In genomic region chr3:47324278-47324865, GRCh38 we compare ENCODE assay signal across 8 cellular contexts. TPM values are rescaled to one million over a fixed set of nuclear protein-coding genes. Genes with fewer than 3 reads are reported as not detected.
DNase-seq lines count a peak whose midpoint lies in the region; ATAC-seq and TF ChIP-seq lines count a peak whose summit lies in the region.

No MANE protein-coding gene starts in this region.

- no peak overlapping the region for H3K4me3 ChIP-seq in MG63
- H3K4me3 ChIP-seq in gastrocnemius medialis: no peak overlapping the region

- TF ChIP-seq CTCF in gastrocnemius medialis (IDR thresholded peaks at IDR 0.05 in 4 of 5, conservative IDR thresholded peaks at IDR 0.05 in 1 of 5): peak; percentile 36 to 77 (median 64)

- H3K27ac ChIP-seq in gastrocnemius medialis: no peak overlapping the region

- peak; percentile 28 for DNase-seq in GF-D8 (lab: John Stamatoyannopoulos, UW)
- peak; percentile 4 for DNase-seq in MG63
- DNase-seq in T-helper 1 cell: peak in 4 of 5 donors; percentile 15 to 42 (median 23)
- peak; percentile 88 for DNase-seq in astrocyte of the hippocampus (ENCODE audit: low read depth, low spot score)
- DNase-seq in hippocampal formation (lab: John Stamatoyannopoulos, UW): peak; percentile 25 to 78
- peak; percentile 16 to 42 for DNase-seq in gastrocnemius medialis

- H3K27me3 ChIP-seq in MG63 (no peaks in the 10 kb centered on the region), gastrocnemius medialis (no peaks in the 10 kb centered on the region)

- H3K9me3 ChIP-seq in MG63 (no peaks in the 10 kb centered on the region), gastrocnemius medialis (no peaks in the 10 kb centered on the region)

- no peaks in the 10 kb centered on the region for H3K4me1 ChIP-seq in gastrocnemius medialis

- intact Hi-C loops in gastrocnemius medialis (cut with DNase I; ENCODE audit: low total_unique reads): loop anchor here (1.0 to 10.0 kb wide), 4 partner anchors 74 to 622 kb away; partner anchors contain the start of genes SETD2 and TMIE

- peak; percentile 94 to 99 for ATAC-seq in gastrocnemius medialis
- no peak for ATAC-seq in GM21526 (IDR thresholded peaks at IDR 0.05; ENCODE audit: low FRiP score, unreplicated experiment)
- ATAC-seq in HG03039 (IDR thresholded peaks at IDR 0.05; ENCODE audit: unreplicated experiment): no peak

- in situ Hi-C loops in gastrocnemius medialis (cut with MboI; ENCODE audit: low sequenced_read_pairs in 4 of 4): loop anchor here (10.0 to 25.0 kb wide), 3 partner anchors 70 to 612 kb away; partner anchors contain the start of genes PRSS50 (in 2 of the 4) and TMIE (in 2 of the 4)

- no peak for TF ChIP-seq POLR2A in gastrocnemius medialis (IDR thresholded peaks at IDR 0.05)

- H3K36me3 ChIP-seq in MG63 (peaks cover 5% of the 10 kb centered on the region), gastrocnemius medialis (peaks cover 0 to 54% of the 10 kb centered on the region in 2 donors)

RNA-seq across cellular contexts. Expression of gene KLHL18, which starts 41.6 kb away (rescaled TPM):
- total RNA-seq in MG63 (2014; rRNA removed; shearing (Covaris generic); ENCODE audit: low replicate concordance): 21.0 and 30.4 TPM in 2 replicates
- 10 to 100 TPM; 19.0 to 26.3 (median 22.4) TPM for total RNA-seq in gastrocnemius medialis

RNA-seq across cellular contexts. Expression of gene KIF9, which starts 41.8 kb away (rescaled TPM):
- total RNA-seq in MG63 (2014; rRNA removed; shearing (Covaris generic); ENCODE audit: low replicate concordance): 0.53 and 0.74 TPM in 2 replicates
- 10 to 100 TPM in 1 of 4 donors, 1 to 10 TPM in 3; 2.9 to 10.8 (median 8.0) TPM for total RNA-seq in gastrocnemius medialis

RNA-seq across cellular contexts. Expression of gene PTPN23, which starts 56.4 kb away (rescaled TPM):
- total RNA-seq in MG63 (2014; rRNA removed; shearing (Covaris generic); ENCODE audit: low replicate concordance): 3.8 and 5.4 TPM in 2 replicates
- 10 to 100 TPM; 10.5 to 37.3 (median 23.7) TPM for total RNA-seq in gastrocnemius medialis

Comparison
In these comparisons a context has a peak if more than half of its experiments do, and no peak if none do; other contexts are left out.
1. DNase-seq: peak in every context shown above with its lines; median percentile 88 in astrocyte of the hippocampus; 52 in hippocampal formation; 29 in gastrocnemius medialis; 28 in GF-D8; 23 in T-helper 1 cell; 4 in MG63.
2. ATAC-seq: peak in gastrocnemius medialis (2 of 2); none in GM21526 (single experiment) and HG03039 (single experiment).